In the genomic region with DNA sequence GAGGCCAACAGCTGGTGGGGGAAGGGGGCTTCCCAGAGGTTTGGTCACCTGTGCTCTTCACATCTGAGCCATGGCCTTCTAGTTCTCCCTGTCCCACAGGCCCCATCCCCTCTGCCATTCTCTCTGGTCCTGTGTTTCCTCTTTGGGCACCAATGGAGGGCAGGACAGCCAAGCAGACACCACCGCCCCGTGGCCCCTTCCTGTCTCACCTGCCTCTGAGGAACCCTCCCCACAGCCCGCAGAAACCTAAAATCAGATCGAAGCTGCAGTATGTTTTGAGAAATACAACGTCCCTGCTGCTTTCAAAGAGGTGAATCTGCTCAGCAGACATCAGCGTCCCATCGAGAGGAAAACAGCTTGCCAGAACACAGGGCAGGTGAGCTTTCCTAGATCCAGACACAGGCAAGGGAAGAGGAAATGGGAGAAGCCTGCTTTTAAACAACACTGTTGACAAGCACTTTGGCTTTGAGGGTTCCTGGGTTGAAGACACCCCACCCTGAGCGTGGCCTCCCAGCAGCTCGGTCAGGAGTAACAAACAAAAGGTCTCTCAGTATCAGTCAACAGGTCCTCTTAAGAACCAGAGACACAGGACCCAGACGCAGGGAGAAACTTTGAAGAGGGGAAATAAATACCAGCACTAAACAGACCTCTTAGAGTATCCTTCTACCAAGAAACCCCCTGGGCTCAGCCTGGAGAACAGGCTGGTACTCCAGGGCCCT, we compare ENCODE assay signal across 9 cellular contexts. TPM values are rescaled to one million over a fixed set of nuclear protein-coding genes. Genes with fewer than 3 reads are reported as not detected.
DNase-seq lines count a peak whose midpoint lies in the region; ATAC-seq and TF ChIP-seq lines count a peak whose summit lies in the region.
"Had no signal": no experiment of that assay in that cellular context is flagged by ENCODE, and none has a peak within 500 bp of the region (broad histone marks: within the 10 kb centered on the region; RNA-seq: fewer than 3 reads in every experiment).

No MANE protein-coding gene starts in this region.

- H3K36me3 Mint-ChIP-seq in activated CD4-positive, alpha-beta T cell treated with anti-CD3 and anti-CD28 coated beads for 36 hours (ENCODE audit: low read depth), result peaks cover 11% of the 10 kb centered on the region
- H3K36me3 Mint-ChIP-seq in endothelial cell (ENCODE audit: low read depth, unreplicated experiment), result peaks cover 16% of the 10 kb centered on the region

- peak overlapping the region; percentile 77 for H3K4me3 Mint-ChIP-seq in activated CD4-positive, alpha-beta T cell treated with anti-CD3 and anti-CD28 coated beads for 36 hours
- H3K4me3 Mint-ChIP-seq in endothelial cell (ENCODE audit: unreplicated experiment), result peak overlapping the region; percentile 87

- ATAC-seq in activated CD4-positive, alpha-beta T cell treated with anti-CD3 and anti-CD28 coated beads for 36 hours, result no peak
- ATAC-seq in HG02571 (IDR thresholded peaks at IDR 0.05; ENCODE audit: unreplicated experiment), result no peak
- no peak for ATAC-seq in GM18873 (IDR thresholded peaks at IDR 0.05; ENCODE audit: low FRiP score, unreplicated experiment)
- no peak for ATAC-seq in GM19324 (IDR thresholded peaks at IDR 0.05; ENCODE audit: low FRiP score, unreplicated experiment)

- POLR2A ChIA-PET in activated CD4-positive, alpha-beta T cell treated with anti-CD3 and anti-CD28 coated beads for 36 hours (lab: Charles Lee), result interaction anchor here (0.5 kb wide), 1 partner anchor 1014 kb away, joined by 3 read pairs; no protein-coding TSS in a partner anchor

- peak; percentile 61 for DNase-seq in activated CD4-positive, alpha-beta T cell treated with anti-CD3 and anti-CD28 coated beads for 36 hours
- DNase-seq in activated CD4-positive, alpha-beta T cell treated with anti-CD3 and anti-CD28 coated beads for 4 hours, result no peak
- peak; percentile 46 for DNase-seq in activated CD4-positive, alpha-beta T cell treated with anti-CD3 and anti-CD28 coated beads for 48 hours
- no peak for DNase-seq in endothelial cell (ENCODE audit: low spot score)
- peak; percentile 58 for DNase-seq in stimulated activated CD8-positive, alpha-beta memory T cell treated with anti-CD3 and anti-CD28 coated beads, Interleukin-4, amount 100 ng/mL, for 48 hours

- TF ChIP-seq CTCF in endothelial cell (IDR thresholded peaks at IDR 0.05; ENCODE audit: unreplicated experiment), result no peak

- peak overlapping the region; percentile 87 for H3K27ac Mint-ChIP-seq in activated CD4-positive, alpha-beta T cell treated with anti-CD3 and anti-CD28 coated beads for 36 hours
- H3K27ac Mint-ChIP-seq in endothelial cell (ENCODE audit: unreplicated experiment), result peak overlapping the region; percentile 76

- CTCF ChIA-PET in activated CD4-positive, alpha-beta T cell treated with anti-CD3 and anti-CD28 coated beads for 36 hours (lab: Charles Lee), result interaction anchor here (0.6 to 1.3 kb wide), 7 partner anchors 10 to 117 kb away, joined by 3 to 5 read pairs (median 4); no protein-coding TSS in a partner anchor

- no peaks in the 10 kb centered on the region for H3K9me3 Mint-ChIP-seq in activated CD4-positive, alpha-beta T cell treated with anti-CD3 and anti-CD28 coated beads for 36 hours (ENCODE audit: low read depth)
- H3K9me3 Mint-ChIP-seq in endothelial cell (ENCODE audit: unreplicated experiment), result no peaks in the 10 kb centered on the region

- no peaks in the 10 kb centered on the region for H3K27me3 Mint-ChIP-seq in activated CD4-positive, alpha-beta T cell treated with anti-CD3 and anti-CD28 coated beads for 36 hours
- H3K27me3 Mint-ChIP-seq in endothelial cell (ENCODE audit: unreplicated experiment), result peaks cover 13% of the 10 kb centered on the region

- intact Hi-C loops in activated CD4-positive, alpha-beta T cell treated with anti-CD3 and anti-CD28 coated beads for 36 hours (cut with DNase I, micrococcal nuclease), result loop anchor here (1.0 to 10.0 kb wide), 3 partner anchors 110 to 1331 kb away; a partner anchor contains a TSS

- peaks cover 42% of the 10 kb centered on the region for H3K4me1 Mint-ChIP-seq in activated CD4-positive, alpha-beta T cell treated with anti-CD3 and anti-CD28 coated beads for 36 hours
- H3K4me1 Mint-ChIP-seq in endothelial cell (ENCODE audit: unreplicated experiment), result peaks cover 27% of the 10 kb centered on the region

RNA-seq across cellular contexts. Expression of a gene that starts 2.3 kb away (rescaled TPM):
- 10 to 100 TPM; 32.4 to 39.2 TPM for total RNA-seq in activated CD4-positive, alpha-beta T cell treated with anti-CD3 and anti-CD28 coated beads for 36 hours
- total RNA-seq in endothelial cell (ENCODE audit: unreplicated experiment), result 32.3 TPM

RNA-seq across cellular contexts. Expression of a gene that starts 6.0 kb away (rescaled TPM):
- total RNA-seq in activated CD4-positive, alpha-beta T cell treated with anti-CD3 and anti-CD28 coated beads for 36 hours, result under 1 TPM in 1 of 2 experiments, not detected in 1; 0.14 TPM
- not detected for total RNA-seq in endothelial cell (ENCODE audit: unreplicated experiment)
- total RNA-seq: T-helper 2 cell treated with Interferon-gamma antibody and Interleukin-4, amounts not matched to agents 100 ng/mL and 5 ng/mL, for 36 hours had no signal

RNA-seq across cellular contexts. Expression of a gene that starts 32.1 kb away (rescaled TPM):
- total RNA-seq in activated CD4-positive, alpha-beta T cell treated with anti-CD3 and anti-CD28 coated beads for 36 hours, result 100 to 1,000 TPM; 135 to 145 TPM
- 0.26 TPM for total RNA-seq in endothelial cell (ENCODE audit: unreplicated experiment)

RNA-seq across cellular contexts. Expression of a gene that starts 48.0 kb away (rescaled TPM):
- total RNA-seq in activated CD4-positive, alpha-beta T cell treated with anti-CD3 and anti-CD28 coated beads for 36 hours, result 1 to 10 TPM; 5.1 to 6.3 TPM
- not detected for total RNA-seq in endothelial cell (ENCODE audit: unreplicated experiment)

Comparison
In these comparisons a context has a peak if more than half of its experiments do, and no peak if none do; other contexts are left out.
1. DNase-seq: peak in activated CD4-positive, alpha-beta T cell treated with anti-CD3 and anti-CD28 coated beads for 36 hours (single experiment), activated CD4-positive, alpha-beta T cell treated with anti-CD3 and anti-CD28 coated beads for 48 hours (single experiment) and stimulated activated CD8-positive, alpha-beta memory T cell treated with anti-CD3 and anti-CD28 coated beads, Interleukin-4, amount 100 ng/mL, for 48 hours (single experiment); none in activated CD4-positive, alpha-beta T cell treated with anti-CD3 and anti-CD28 coated beads for 4 hours (0 of 2) and endothelial cell (single experiment).
2. RNA of a gene that starts 32.1 kb away (total RNA-seq): 135 to 145 TPM in activated CD4-positive, alpha-beta T cell treated with anti-CD3 and anti-CD28 coated beads for 36 hours; 0.26 TPM in endothelial cell (single experiment); every median in the first group is over 100 times any median in the second.